ENCODE assay signal across 20 cellular contexts in genomic region chr2:240635998-240636547, GRCh38. TPM values are rescaled to one million over a fixed set of nuclear protein-coding genes. Genes with fewer than 3 reads are reported as not detected.
A peak's percentile ranks its signal among the peaks of the same experiment; 100 is the strongest.
DNase-seq lines count a peak whose midpoint lies in the region; ATAC-seq, FAIRE-seq and TF ChIP-seq lines count a peak whose summit lies in the region.
"Had no signal": no experiment of that assay in that cellular context is flagged by ENCODE, and none has a peak within 500 bp of the region (broad histone marks: within the 10 kb centered on the region; RNA-seq: fewer than 3 reads in every experiment).

No MANE protein-coding gene starts in this region.

- DNase-seq in stimulated activated naive CD8-positive, alpha-beta T cell treated with anti-CD3 and anti-CD28 coated beads, Interleukin-15, amount 100 ng/mL, for 72 hours = no peak
- no peak for DNase-seq in stimulated activated naive CD8-positive, alpha-beta T cell treated with anti-CD3 and anti-CD28 coated beads, Interleukin-15, Interleukin-2, amounts not matched to agents 100 U/mL and 50 U/mL, for 24 hours
- DNase-seq in HepG2 (ENCODE audit: low spot score) (no peak), posterior vena cava (ENCODE audit: low spot score) (peak; percentile 62), body of pancreas (no peak)
- DNase-seq in activated naive CD4-positive, alpha-beta T cell (lab: John Stamatoyannopoulos, UW) = no peak
- DNase-seq: CD8-positive, alpha-beta T cell; NCI-H1417; NCI-H187 treated with DMSO at 0.1 percent for 48 hours; NCI-H226; NCI-H524 had no signal

- H3K4me1 ChIP-seq in HepG2 (ENCODE audit: insufficient read depth, low read length) = no peaks in the 10 kb centered on the region
- no peaks in the 10 kb centered on the region for H3K4me1 ChIP-seq in body of pancreas
- H3K4me1 ChIP-seq: BLaER1 treated with 17β-estradiol and CSF1 and Interleukin-3, amounts not matched to agents 10 nM and 100 nM had no signal

- no peak overlapping the region for H3K4me3 ChIP-seq in HepG2 (replicated peaks in 1 of 3; ENCODE audit: insufficient read depth in 1 of 3, low read depth in 2 of 3, low read length in 3 of 3)
- no peak overlapping the region for H3K4me3 ChIP-seq in body of pancreas
- H3K4me3 ChIP-seq: BLaER1 treated with 17β-estradiol and CSF1 and Interleukin-3, amounts not matched to agents 10 nM and 100 nM had no signal

- no peak overlapping the region for H2AFZ ChIP-seq in HepG2 (ENCODE audit: low read length)

- CTCF ChIA-PET in HepG2 (lab: Yijun Ruan, JAX; ENCODE audit: low intra/inter-chr PET ratio, low total read pairs) = no interaction called here

- peaks cover 12 to 30% of the 10 kb centered on the region in 2 experiments for H3K27me3 ChIP-seq in HepG2 (ENCODE audit: control insufficient read depth in 1 of 2, insufficient read depth in 2 of 2, low read length in 2 of 2)
- no peaks in the 10 kb centered on the region for H3K27me3 ChIP-seq in body of pancreas
- H3K27me3 ChIP-seq: BLaER1 treated with 17β-estradiol and CSF1 and Interleukin-3, amounts not matched to agents 10 nM and 100 nM had no signal

- FAIRE-seq in HepG2 (lab: Jason Lieb, UNC) = no peak
- FAIRE-seq: D721Med, GM12892, GM18507, H1 had no signal

- TF ChIP-seq EP300 in HepG2 (IDR thresholded peaks at IDR 0.05; ENCODE audit: low read depth in 2 of 2, low read length in 2 of 2) = no peak
- TF ChIP-seq EP300 in HepG2 (CRISPR knock-in tag; IDR thresholded peaks at IDR 0.05; ENCODE audit: borderline replicate concordance) = no peak

- in situ Hi-C loops in HepG2 (cut with HindIII; ENCODE audit: extremely low pct_ligation_motif_present, low pct_unique_long_range_greater_than_20kb) = no loop called here

- H3K4me2 ChIP-seq in HepG2 (ENCODE audit: low read depth, low read length) = no peak overlapping the region
- H3K4me2 ChIP-seq: BLaER1 treated with 17β-estradiol and CSF1 and Interleukin-3, amounts not matched to agents 10 nM and 100 nM; KMS-11 had no signal

- no peak overlapping the region for H3K27ac Mint-ChIP-seq in stimulated activated naive CD8-positive, alpha-beta T cell treated with anti-CD3 and anti-CD28 coated beads, Interleukin-15, amount 100 ng/mL, for 72 hours
- H3K27ac Mint-ChIP-seq: CD8-positive, alpha-beta T cell had no signal

- no peak for TF ChIP-seq RAD21 in HepG2 (CRISPR knock-in tag; IDR thresholded peaks at IDR 0.05)

- 29% methylated on average over 3 of the region's 3 CpGs for WGBS in HepG2 (ENCODE audit: low lambda C conversion rate)
- 69 to 70% methylated on average over 3 of the region's 3 CpGs for WGBS in body of pancreas, 2 donors

- peak; percentile 26 for ATAC-seq in stimulated activated naive CD8-positive, alpha-beta T cell treated with anti-CD3 and anti-CD28 coated beads, Interleukin-15, amount 100 ng/mL, for 72 hours
- no peak for ATAC-seq in stimulated activated naive CD8-positive, alpha-beta T cell treated with anti-CD3 and anti-CD28 coated beads, Interleukin-15, Interleukin-2, amounts not matched to agents 100 U/mL and 50 U/mL, for 24 hours
- ATAC-seq in HepG2 = peak; percentile 5
- no peak for ATAC-seq in GM18520 (IDR thresholded peaks at IDR 0.05; ENCODE audit: unreplicated experiment)
- ATAC-seq in body of pancreas = no peak
- ATAC-seq: CD8-positive, alpha-beta T cell had no signal

- H3K27ac ChIP-seq in HepG2 (ENCODE audit: extremely low read length, insufficient read depth, low read length) (no peak overlapping the region), body of pancreas (no peak overlapping the region)
- H3K27ac ChIP-seq: BLaER1 treated with 17β-estradiol and CSF1 and Interleukin-3, amounts not matched to agents 10 nM and 100 nM; KMS-11 had no signal

- H3K9me3 Mint-ChIP-seq in stimulated activated naive CD8-positive, alpha-beta T cell treated with anti-CD3 and anti-CD28 coated beads, Interleukin-15, amount 100 ng/mL, for 72 hours = peaks cover 13 to 40% of the 10 kb centered on the region in 2 donors

- H4K20me1 ChIP-seq in HepG2 (ENCODE audit: insufficient read depth, low read length) = no peaks in the 10 kb centered on the region
- H4K20me1 ChIP-seq: BLaER1 treated with 17β-estradiol and CSF1 and Interleukin-3, amounts not matched to agents 10 nM and 100 nM had no signal

- H3K9me3 ChIP-seq in HepG2 (ENCODE audit: low read length) (peaks cover 34% of the 10 kb centered on the region), body of pancreas (no peaks in the 10 kb centered on the region)

- H3K36me3 ChIP-seq in HepG2 (replicated peaks in 1 of 2; ENCODE audit: control insufficient read depth in 1 of 2, insufficient read depth in 2 of 2, low read length in 2 of 2) (no peaks in the 10 kb centered on the region), body of pancreas (replicated peaks in 1 of 2; ENCODE audit: insufficient read depth in 1 of 2, low read depth in 2 of 2) (no peaks in the 10 kb centered on the region)

- no peaks in the 10 kb centered on the region for H3K79me2 ChIP-seq in HepG2 (ENCODE audit: insufficient read depth, low read length)

- no TSS peak for BruUV-seq in HepG2 (replicated peaks; lab: Mats Ljungman, UMichigan)

- peaks cover 4% of the 10 kb centered on the region for H3K4me1 Mint-ChIP-seq in stimulated activated naive CD8-positive, alpha-beta T cell treated with anti-CD3 and anti-CD28 coated beads, Interleukin-15, amount 100 ng/mL, for 72 hours

- H3K27me3 Mint-ChIP-seq in stimulated activated naive CD8-positive, alpha-beta T cell treated with anti-CD3 and anti-CD28 coated beads, Interleukin-15, amount 100 ng/mL, for 72 hours = no peaks in the 10 kb centered on the region

- TF ChIP-seq POLR2A in HepG2 (IDR thresholded peaks at IDR 0.05; ENCODE audit: insufficient read depth in 1 of 2, low read depth in 2 of 2, low read length in 2 of 2) (no peak), body of pancreas (IDR thresholded peaks at IDR 0.05) (no peak)

- TF ChIP-seq CTCF in HepG2 (CRISPR knock-in tag; IDR thresholded peaks at IDR 0.05) = no peak
- TF ChIP-seq CTCF in body of pancreas (IDR thresholded peaks at IDR 0.05) = no peak

- no peak overlapping the region for H3K4me3 Mint-ChIP-seq in stimulated activated naive CD8-positive, alpha-beta T cell treated with anti-CD3 and anti-CD28 coated beads, Interleukin-15, amount 100 ng/mL, for 72 hours
- H3K4me3 Mint-ChIP-seq: CD8-positive, alpha-beta T cell had no signal

- H3K9ac ChIP-seq in HepG2 (ENCODE audit: insufficient read depth, low read depth, low read length) = no peak overlapping the region
- H3K9ac ChIP-seq: BLaER1 treated with 17β-estradiol and CSF1 and Interleukin-3, amounts not matched to agents 10 nM and 100 nM; KMS-11 had no signal

- POLR2A ChIA-PET in HepG2 (lab: Yijun Ruan, JAX) = no interaction called here

- intact Hi-C loops in HepG2 (cut with micrococcal nuclease; ENCODE audit: unreplicated experiment) = no loop called here
- intact Hi-C loops in posterior vena cava (cut with DNase I) = no loop called here
- intact Hi-C loops in body of pancreas (cut with DNase I) = no loop called here

RNA-seq across cellular contexts. Expression of gene GPR35, which starts 10.8 kb away (rescaled TPM):
- total RNA-seq in HepG2 (2016; rRNA removed; fragmentation: Illumina TruSeq; extraction: Trizol) (21.6 and 27.1 TPM in 2 replicates), posterior vena cava (1 to 10 TPM; 1.2 to 1.8 TPM), body of pancreas (1 to 10 TPM in 1 of 2 donors, under 1 TPM in 1; 0.33 to 3.4 TPM)
- 10.2 and 10.8 TPM in 2 replicates for total RNA-seq in HepG2 (2016; cell fraction: cytosol; rRNA removed; fragmentation: Illumina TruSeq; extraction: Trizol; ENCODE audit: low read depth)
- 21.3 and 26.9 TPM in 2 replicates for total RNA-seq in HepG2 (2016; cell fraction: insoluble cytoplasmic fraction; rRNA removed; fragmentation: Illumina TruSeq; extraction: Trizol)
- total RNA-seq in HepG2 (2016; cell fraction: membrane; rRNA removed; fragmentation: Illumina TruSeq; extraction: Trizol) = 25.5 and 33.7 TPM in 2 replicates
- 19.4 and 20.1 TPM in 2 replicates for total RNA-seq in HepG2 (2016; cell fraction: nucleus; rRNA removed; fragmentation: Illumina TruSeq; extraction: Trizol)
- 44.2 and 60.8 TPM in 2 replicates for polyA plus RNA-seq in HepG2 (2011; rRNA removed)
- 37.9 and 80.2 TPM in 2 replicates for polyA plus RNA-seq in HepG2 (2011; cell fraction: cytosol; rRNA removed)
- polyA plus RNA-seq in HepG2 (2011; cell fraction: nucleus; rRNA removed) = 150 and 165 TPM in 2 replicates
- polyA plus RNA-seq in HepG2 (2012) = 34.0 and 39.9 TPM in 2 replicates
- polyA plus RNA-seq in HepG2 (2016; cell fraction: cytosol; fragmentation: Illumina TruSeq; extraction: Trizol; ENCODE audit: low read depth) = 6.5 and 7.6 TPM in 2 replicates
- polyA plus RNA-seq in HepG2 (2016; cell fraction: insoluble cytoplasmic fraction; fragmentation: Illumina TruSeq; extraction: Trizol; ENCODE audit: low read depth) = 14.4 and 15.8 TPM in 2 replicates
- polyA plus RNA-seq in HepG2 (2016; cell fraction: membrane; fragmentation: Illumina TruSeq; extraction: Trizol; ENCODE audit: low read depth) = 17.8 and 17.9 TPM in 2 replicates
- polyA plus RNA-seq in HepG2 (2016; cell fraction: nucleus; fragmentation: Illumina TruSeq; extraction: Trizol; ENCODE audit: insufficient read depth, low read depth) = 29.6 and 37.8 TPM in 2 replicates
- 0.14 and 219 TPM in 2 replicates for polyA minus RNA-seq in HepG2 (2011; rRNA and poly(A)+ RNA removed; ENCODE audit: low replicate concordance)
- polyA minus RNA-seq in HepG2 (2011; cell fraction: cytosol; rRNA and poly(A)+ RNA removed) = 44.3 and 46.7 TPM in 2 replicates
- polyA minus RNA-seq in HepG2 (2011; cell fraction: nucleus; rRNA and poly(A)+ RNA removed) = 30.9 and 33.3 TPM in 2 replicates
- total RNA-seq: H1, SK-MEL-5 had no signal

RNA-seq across cellular contexts. Expression of gene AQP12B, which starts 46.6 kb away (rescaled TPM):
- total RNA-seq in HepG2 (2016; rRNA removed; fragmentation: Illumina TruSeq; extraction: Trizol) (not detected in 2 replicates), posterior vena cava (under 1 TPM in 1 of 2 donors, not detected in 1; 0.19 TPM), body of pancreas (100 to 1,000 TPM; 328 to 392 TPM)
- total RNA-seq in HepG2 (2016; cell fraction: cytosol; rRNA removed; fragmentation: Illumina TruSeq; extraction: Trizol; ENCODE audit: low read depth) = not detected in 2 replicates
- not detected in 2 replicates for total RNA-seq in HepG2 (2016; cell fraction: insoluble cytoplasmic fraction; rRNA removed; fragmentation: Illumina TruSeq; extraction: Trizol)
- not detected in 2 replicates for total RNA-seq in HepG2 (2016; cell fraction: membrane; rRNA removed; fragmentation: Illumina TruSeq; extraction: Trizol)
- 0.13 TPM in 1 of 2 replicates, not detected in the other for total RNA-seq in HepG2 (2016; cell fraction: nucleus; rRNA removed; fragmentation: Illumina TruSeq; extraction: Trizol)
- polyA plus RNA-seq in HepG2 (2011; rRNA removed) = not detected in 2 replicates
- not detected in 2 replicates for polyA plus RNA-seq in HepG2 (2011; cell fraction: cytosol; rRNA removed)
- polyA plus RNA-seq in HepG2 (2011; cell fraction: nucleus; rRNA removed) = 0.09 and 0.10 TPM in 2 replicates
- polyA plus RNA-seq in HepG2 (2012) = not detected in 2 replicates
- polyA plus RNA-seq in HepG2 (2016; cell fraction: cytosol; fragmentation: Illumina TruSeq; extraction: Trizol; ENCODE audit: low read depth) = not detected in 2 replicates
- polyA plus RNA-seq in HepG2 (2016; cell fraction: insoluble cytoplasmic fraction; fragmentation: Illumina TruSeq; extraction: Trizol; ENCODE audit: low read depth) = not detected in 2 replicates
- polyA plus RNA-seq in HepG2 (2016; cell fraction: membrane; fragmentation: Illumina TruSeq; extraction: Trizol; ENCODE audit: low read depth) = not detected in 2 replicates
- not detected in 2 replicates for polyA plus RNA-seq in HepG2 (2016; cell fraction: nucleus; fragmentation: Illumina TruSeq; extraction: Trizol; ENCODE audit: insufficient read depth, low read depth)
- polyA minus RNA-seq in HepG2 (2011; rRNA and poly(A)+ RNA removed; ENCODE audit: low replicate concordance) = 0.10 TPM in 1 of 2 replicates, not detected in the other
- not detected in 2 replicates for polyA minus RNA-seq in HepG2 (2011; cell fraction: cytosol; rRNA and poly(A)+ RNA removed)
- polyA minus RNA-seq in HepG2 (2011; cell fraction: nucleus; rRNA and poly(A)+ RNA removed) = not detected in 2 replicates
- total RNA-seq: CD8-positive, alpha-beta T cell; H1; HT-29; SK-MEL-5 had no signal
- polyA plus RNA-seq: H1 had no signal

RNA-seq across cellular contexts. Expression of gene CAPN10, which starts 49.5 kb away (rescaled TPM):
- 16.5 and 32.4 TPM in 2 replicates for total RNA-seq in HepG2 (2016; rRNA removed; fragmentation: Illumina TruSeq; extraction: Trizol)
- total RNA-seq in HepG2 (2016; cell fraction: cytosol; rRNA removed; fragmentation: Illumina TruSeq; extraction: Trizol; ENCODE audit: low read depth) = 18.3 and 20.3 TPM in 2 replicates
- total RNA-seq in HepG2 (2016; cell fraction: insoluble cytoplasmic fraction; rRNA removed; fragmentation: Illumina TruSeq; extraction: Trizol) = 16.1 and 35.0 TPM in 2 replicates
- total RNA-seq in HepG2 (2016; cell fraction: membrane; rRNA removed; fragmentation: Illumina TruSeq; extraction: Trizol) = 28.2 and 28.4 TPM in 2 replicates
- total RNA-seq in HepG2 (2016; cell fraction: nucleus; rRNA removed; fragmentation: Illumina TruSeq; extraction: Trizol) = 26.3 and 36.2 TPM in 2 replicates
- 27.6 and 40.7 TPM in 2 replicates for polyA plus RNA-seq in HepG2 (2011; rRNA removed)
- 15.8 and 24.7 TPM in 2 replicates for polyA plus RNA-seq in HepG2 (2011; cell fraction: cytosol; rRNA removed)
- 157 and 173 TPM in 2 replicates for polyA plus RNA-seq in HepG2 (2011; cell fraction: nucleus; rRNA removed)
- 24.4 and 27.6 TPM in 2 replicates for polyA plus RNA-seq in HepG2 (2012)
- 9.1 and 9.4 TPM in 2 replicates for polyA plus RNA-seq in HepG2 (2016; cell fraction: cytosol; fragmentation: Illumina TruSeq; extraction: Trizol; ENCODE audit: low read depth)
- 17.4 and 18.2 TPM in 2 replicates for polyA plus RNA-seq in HepG2 (2016; cell fraction: insoluble cytoplasmic fraction; fragmentation: Illumina TruSeq; extraction: Trizol; ENCODE audit: low read depth)
- 15.5 and 17.2 TPM in 2 replicates for polyA plus RNA-seq in HepG2 (2016; cell fraction: membrane; fragmentation: Illumina TruSeq; extraction: Trizol; ENCODE audit: low read depth)
- 59.4 and 61.4 TPM in 2 replicates for polyA plus RNA-seq in HepG2 (2016; cell fraction: nucleus; fragmentation: Illumina TruSeq; extraction: Trizol; ENCODE audit: insufficient read depth, low read depth)
- 11.2 and 33.8 TPM in 2 replicates for polyA minus RNA-seq in HepG2 (2011; rRNA and poly(A)+ RNA removed; ENCODE audit: low replicate concordance)
- polyA minus RNA-seq in HepG2 (2011; cell fraction: cytosol; rRNA and poly(A)+ RNA removed) = 10.8 TPM in 2 replicates
- 50.0 and 57.6 TPM in 2 replicates for polyA minus RNA-seq in HepG2 (2011; cell fraction: nucleus; rRNA and poly(A)+ RNA removed)
- total RNA-seq in posterior vena cava = 10 to 100 TPM; 18.6 to 22.6 TPM
- 10 to 100 TPM; 16.3 to 34.3 TPM for total RNA-seq in body of pancreas

RNA-seq across cellular contexts. Expression of gene AQP12A, which starts 55.6 kb away (rescaled TPM):
- total RNA-seq in HepG2 (2016; rRNA removed; fragmentation: Illumina TruSeq; extraction: Trizol) = not detected in 2 replicates
- total RNA-seq in HepG2 (2016; cell fraction: cytosol; rRNA removed; fragmentation: Illumina TruSeq; extraction: Trizol; ENCODE audit: low read depth) = not detected in 2 replicates
- not detected in 2 replicates for total RNA-seq in HepG2 (2016; cell fraction: insoluble cytoplasmic fraction; rRNA removed; fragmentation: Illumina TruSeq; extraction: Trizol)
- not detected in 2 replicates for total RNA-seq in HepG2 (2016; cell fraction: membrane; rRNA removed; fragmentation: Illumina TruSeq; extraction: Trizol)
- not detected in 2 replicates for total RNA-seq in HepG2 (2016; cell fraction: nucleus; rRNA removed; fragmentation: Illumina TruSeq; extraction: Trizol)
- polyA plus RNA-seq in HepG2 (2011; rRNA removed) = 0.20 TPM in 1 of 2 replicates, not detected in the other
- not detected in 2 replicates for polyA plus RNA-seq in HepG2 (2011; cell fraction: cytosol; rRNA removed)
- polyA plus RNA-seq in HepG2 (2011; cell fraction: nucleus; rRNA removed) = not detected in 2 replicates
- polyA plus RNA-seq in HepG2 (2012) = not detected in 2 replicates
- polyA plus RNA-seq in HepG2 (2016; cell fraction: cytosol; fragmentation: Illumina TruSeq; extraction: Trizol; ENCODE audit: low read depth) = not detected in 2 replicates
- polyA plus RNA-seq in HepG2 (2016; cell fraction: insoluble cytoplasmic fraction; fragmentation: Illumina TruSeq; extraction: Trizol; ENCODE audit: low read depth) = not detected in 2 replicates
- polyA plus RNA-seq in HepG2 (2016; cell fraction: membrane; fragmentation: Illumina TruSeq; extraction: Trizol; ENCODE audit: low read depth) = not detected in 2 replicates
- not detected in 2 replicates for polyA plus RNA-seq in HepG2 (2016; cell fraction: nucleus; fragmentation: Illumina TruSeq; extraction: Trizol; ENCODE audit: insufficient read depth, low read depth)
- 0.30 TPM in 1 of 2 replicates, not detected in the other for polyA minus RNA-seq in HepG2 (2011; rRNA and poly(A)+ RNA removed; ENCODE audit: low replicate concordance)
- not detected in 2 replicates for polyA minus RNA-seq in HepG2 (2011; cell fraction: cytosol; rRNA and poly(A)+ RNA removed)
- not detected in 2 replicates for polyA minus RNA-seq in HepG2 (2011; cell fraction: nucleus; rRNA and poly(A)+ RNA removed)
- not detected for total RNA-seq in posterior vena cava
- 100 to 1,000 TPM in 1 of 2 donors, 10 to 100 TPM in 1; 29.6 to 130 TPM for total RNA-seq in body of pancreas
- total RNA-seq: CD8-positive, alpha-beta T cell; H1; HT-29; SK-MEL-5 had no signal
- polyA plus RNA-seq: H1 had no signal

Comparison
In these comparisons a context has a peak if more than half of its experiments do, and no peak if none do; other contexts are left out.
1. ATAC-seq: peak in stimulated activated naive CD8-positive, alpha-beta T cell treated with anti-CD3 and anti-CD28 coated beads, Interleukin-15, amount 100 ng/mL, for 72 hours (single experiment) and HepG2 (single experiment); none in stimulated activated naive CD8-positive, alpha-beta T cell treated with anti-CD3 and anti-CD28 coated beads, Interleukin-15, Interleukin-2, amounts not matched to agents 100 U/mL and 50 U/mL, for 24 hours (single experiment), GM18520 (single experiment) and body of pancreas (single experiment).
2. RNA of gene AQP12B, which starts 46.6 kb away (total RNA-seq): 328 to 392 TPM in body of pancreas; 0.19 TPM in posterior vena cava and 0.13 TPM in HepG2; every median in the first group is over 100 times any median in the second.